Comparison of ENCODE assay signal across 11 cellular contexts in the genomic region with DNA sequence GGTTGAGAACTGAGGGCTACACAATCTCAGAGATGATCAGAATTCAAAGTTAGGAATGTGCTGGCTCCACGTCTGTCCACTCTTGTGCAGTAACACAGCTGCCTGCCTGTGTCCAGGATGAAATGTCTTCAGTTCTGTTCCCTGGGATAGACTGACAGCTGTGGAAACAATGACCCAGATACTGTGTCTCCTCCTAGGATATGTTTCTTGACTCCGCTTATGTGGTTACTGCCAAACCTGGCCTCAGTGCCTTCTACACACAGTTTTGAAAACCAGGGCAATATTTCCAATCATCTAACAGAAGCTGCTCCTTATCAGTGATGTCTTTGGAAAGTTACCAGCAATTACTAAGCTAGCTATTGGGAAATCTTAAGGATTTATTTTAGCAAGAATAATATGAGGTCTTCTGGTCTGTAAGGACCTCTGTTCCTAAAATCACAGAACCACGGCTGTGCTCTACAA.
DNase-seq lines count a peak whose midpoint lies in the region; ATAC-seq and TF ChIP-seq lines count a peak whose summit lies in the region.
"Had no signal": no experiment of that assay in that cellular context is flagged by ENCODE, and none has a peak within 500 bp of the region (broad histone marks: within the 10 kb centered on the region; RNA-seq: fewer than 3 reads in every experiment).

No MANE protein-coding gene starts in this region.

- no peaks in the 10 kb centered on the region for H3K27me3 Mint-ChIP-seq in CD4-positive, CD25-positive, alpha-beta regulatory T cell
- peaks cover 11 to 24% of the 10 kb centered on the region in 2 donors for H3K27me3 Mint-ChIP-seq in effector memory CD8-positive, alpha-beta T cell

- CTCF ChIA-PET in HEK293T (lab: Yijun Ruan, JAX), result no interaction called here

- H3K36me3 ChIP-seq in CD4-positive, CD25-positive, alpha-beta regulatory T cell (ENCODE audit: control insufficient read depth, insufficient read depth, low read length), result no peaks in the 10 kb centered on the region

- H3K36me3 Mint-ChIP-seq in CD4-positive, CD25-positive, alpha-beta regulatory T cell, result no peaks in the 10 kb centered on the region
- H3K36me3 Mint-ChIP-seq in effector memory CD8-positive, alpha-beta T cell (ENCODE audit: insufficient read depth), result no peaks in the 10 kb centered on the region
- H3K36me3 Mint-ChIP-seq: activated CD4-positive, alpha-beta memory T cell treated with anti-CD3 and anti-CD28 coated beads for 36 hours; CD8-positive, alpha-beta memory T cell had no signal

- no peaks in the 10 kb centered on the region for H3K9me3 ChIP-seq in CD4-positive, CD25-positive, alpha-beta regulatory T cell (ENCODE audit: control insufficient read depth in 2 of 2, low read length in 2 of 2)

- peak overlapping the region in 1 of 4 donors; percentile 66 for H3K4me3 Mint-ChIP-seq in CD4-positive, CD25-positive, alpha-beta regulatory T cell
- H3K4me3 Mint-ChIP-seq in effector memory CD8-positive, alpha-beta T cell, result no peak overlapping the region
- H3K4me3 Mint-ChIP-seq: activated CD4-positive, alpha-beta memory T cell treated with anti-CD3 and anti-CD28 coated beads for 36 hours; CD8-positive, alpha-beta memory T cell had no signal

- POLR2A ChIA-PET in HEK293T (lab: Yijun Ruan, JAX), result interaction anchor here (1.5 to 1.8 kb wide), 2 partner anchors 78 to 381 kb away, joined by 3 to 5 read pairs; partner anchors contain the start of gene GLCE

- intact Hi-C loops in left cardiac atrium (cut with DNase I), result no loop called here

- H3K4me3 ChIP-seq in CD4-positive, CD25-positive, alpha-beta regulatory T cell (ENCODE audit: low read depth, low read length), result peak overlapping the region; percentile 33
- H3K4me3 ChIP-seq in skeletal muscle cell (ENCODE audit: low read depth, low read length), result no peak overlapping the region

- no peak for ATAC-seq in CD4-positive, CD25-positive, alpha-beta regulatory T cell (ENCODE audit: low read depth in 2 of 2)
- ATAC-seq in left cardiac atrium (peak; percentile 81 to 89), HG03378 (IDR thresholded peaks at IDR 0.05; ENCODE audit: unreplicated experiment) (no peak)
- ATAC-seq in effector memory CD8-positive, alpha-beta T cell (replicated peaks), result no peak

- peak overlapping the region in 2 of 3 donors; percentile 42 to 44 for H3K27ac Mint-ChIP-seq in CD4-positive, CD25-positive, alpha-beta regulatory T cell
- no peak overlapping the region for H3K27ac Mint-ChIP-seq in effector memory CD8-positive, alpha-beta T cell
- H3K27ac Mint-ChIP-seq: activated CD4-positive, alpha-beta memory T cell treated with anti-CD3 and anti-CD28 coated beads for 36 hours had no signal

- H3K9me3 Mint-ChIP-seq in CD4-positive, CD25-positive, alpha-beta regulatory T cell, result no peaks in the 10 kb centered on the region
- no peaks in the 10 kb centered on the region for H3K9me3 Mint-ChIP-seq in effector memory CD8-positive, alpha-beta T cell
- H3K9me3 Mint-ChIP-seq: activated CD4-positive, alpha-beta memory T cell treated with anti-CD3 and anti-CD28 coated beads for 36 hours; CD8-positive, alpha-beta memory T cell had no signal

- H3K27me3 ChIP-seq in CD4-positive, CD25-positive, alpha-beta regulatory T cell (ENCODE audit: control insufficient read depth, insufficient read depth, low read length), result no peaks in the 10 kb centered on the region

- H3K4me1 ChIP-seq in CD4-positive, CD25-positive, alpha-beta regulatory T cell (ENCODE audit: control insufficient read depth, insufficient read depth, low read length, poor library complexity, severe bottlenecking), result peaks cover 24% of the 10 kb centered on the region

- no peak overlapping the region for H3K27ac ChIP-seq in CD4-positive, CD25-positive, alpha-beta regulatory T cell (ENCODE audit: insufficient read depth, low read length, poor library complexity, severe bottlenecking)

- DNase-seq in CD4-positive, CD25-positive, alpha-beta regulatory T cell, result no peak
- DNase-seq in amniotic stem cell (lab: John Stamatoyannopoulos, UW) (peak; percentile 16), left cardiac atrium (peak; percentile 58), skeletal muscle cell (ENCODE audit: low read depth) (peak; percentile 81), HEK293T (ENCODE audit: extremely low spot score) (no peak), DMS153 (lab: John Stamatoyannopoulos, UW) (no peak)
- no peak for DNase-seq in effector memory CD8-positive, alpha-beta T cell
- DNase-seq: activated CD4-positive, alpha-beta memory T cell treated with anti-CD3 and anti-CD28 coated beads for 36 hours; CD8-positive, alpha-beta memory T cell; NCI-H2029 treated with DMSO at 0.1 percent for 48 hours had no signal

- H3K4me1 Mint-ChIP-seq in CD4-positive, CD25-positive, alpha-beta regulatory T cell, result peaks cover 13 to 41% (median 29%) of the 10 kb centered on the region in 4 donors
- H3K4me1 Mint-ChIP-seq in effector memory CD8-positive, alpha-beta T cell (ENCODE audit: low read depth in 2 of 2), result peaks cover 0 to 4% of the 10 kb centered on the region in 2 donors

TF ChIP-seq in HEK293T, 16 proteins besides CTCF, POLR2A, EP300 and RAD21:
- TF ChIP-seq ELF4 (IDR thresholded peaks at IDR 0.05) (no peak), BHLHE40 (IDR thresholded peaks at IDR 0.05; ENCODE audit: borderline replicate concordance) (no peak), L3MBTL2 (conservative IDR thresholded peaks at IDR 0.05) (no peak), FOXM1 (IDR thresholded peaks at IDR 0.05; ENCODE audit: borderline replicate concordance) (no peak), HDGF (IDR thresholded peaks at IDR 0.05; ENCODE audit: borderline replicate concordance) (no peak), ARNT (IDR thresholded peaks at IDR 0.05) (no peak), SUZ12 (IDR thresholded peaks at IDR 0.05) (no peak), CTBP1 (IDR thresholded peaks at IDR 0.05; ENCODE audit: borderline replicate concordance) (no peak), NFRKB (IDR thresholded peaks at IDR 0.05) (no peak), LEF1 (IDR thresholded peaks at IDR 0.05; ENCODE audit: borderline replicate concordance) (no peak), FOXK2 (IDR thresholded peaks at IDR 0.05) (no peak), PKNOX1 (IDR thresholded peaks at IDR 0.05) (no peak), SP1 (IDR thresholded peaks at IDR 0.05) (no peak), FOXA1 (IDR thresholded peaks at IDR 0.05) (no peak), TARDBP (IDR thresholded peaks at IDR 0.05) (no peak), ZNF384 (IDR thresholded peaks at IDR 0.05) (no peak)
TF ChIP-seq in HEK293T: peak in this region for 0.

Comparison
In these comparisons a context has a peak if more than half of its experiments do, and no peak if none do; other contexts are left out.
1. ATAC-seq: peak in left cardiac atrium (2 of 2); none in CD4-positive, CD25-positive, alpha-beta regulatory T cell (0 of 2), HG03378 (single experiment) and effector memory CD8-positive, alpha-beta T cell (single experiment).
2. DNase-seq: peak in amniotic stem cell (single experiment), left cardiac atrium (single experiment) and skeletal muscle cell (single experiment); none in CD4-positive, CD25-positive, alpha-beta regulatory T cell (0 of 3), HEK293T (single experiment), DMS153 (single experiment) and effector memory CD8-positive, alpha-beta T cell (0 of 3).
3. H3K27ac Mint-ChIP-seq: peak in CD4-positive, CD25-positive, alpha-beta regulatory T cell (2 of 3); none in effector memory CD8-positive, alpha-beta T cell (0 of 2).